Comparison of ENCODE assay signal across 8 cellular contexts in genomic region chr10:61942997-61943457, GRCh38. TPM values are rescaled to one million over a fixed set of nuclear protein-coding genes. Genes with fewer than 3 reads are reported as not detected.
DNase-seq lines count a peak whose midpoint lies in the region; ATAC-seq, FAIRE-seq and TF ChIP-seq lines count a peak whose summit lies in the region.

No MANE protein-coding gene starts in this region.

- POLR2A ChIA-PET in activated CD4-positive, alpha-beta memory T cell treated with anti-CD3 and anti-CD28 coated beads for 36 hours (lab: Charles Lee), result interaction anchor here (0.6 to 9.5 kb wide), 22 partner anchors 9 to 738 kb away, joined by 3 to 164 read pairs (median 4); partner anchors contain the start of gene ARID5B

- peaks cover 65% of the 10 kb centered on the region for H3K4me1 Mint-ChIP-seq in activated CD4-positive, alpha-beta memory T cell treated with anti-CD3 and anti-CD28 coated beads for 36 hours (ENCODE audit: low read depth)

- peak; percentile 56 for FAIRE-seq in GM12892 (lab: Jason Lieb, UNC)

- CTCF ChIA-PET in activated CD4-positive, alpha-beta memory T cell treated with anti-CD3 and anti-CD28 coated beads for 36 hours (lab: Charles Lee), result interaction anchor here (0.6 to 1.8 kb wide), 8 partner anchors 40 to 1411 kb away, joined by 3 to 7 read pairs (median 4); partner anchors contain the start of gene ARID5B

- peak overlapping the region; percentile 70 for H3K4me3 Mint-ChIP-seq in activated CD4-positive, alpha-beta memory T cell treated with anti-CD3 and anti-CD28 coated beads for 36 hours

- H3K9me3 ChIP-seq in spleen, result no peaks in the 10 kb centered on the region

- DNase-seq in GM12892 (ENCODE audit: insufficient read length), result no peak
- DNase-seq in activated CD4-positive, alpha-beta memory T cell treated with anti-CD3 and anti-CD28 coated beads for 36 hours, result no peak
- DNase-seq in foreskin melanocyte, result peak; percentile 31
- no peak for DNase-seq in spleen

- WGBS in spleen, 5 donors, result 51 to 62% (median 53%) methylated on average over 1 of the region's 1 CpG

- peak overlapping the region in 1 of 8 donors; percentile 24 for H3K4me3 ChIP-seq in spleen

- TF ChIP-seq CTCF in spleen (IDR thresholded peaks at IDR 0.05 in 8 of 11, conservative IDR thresholded peaks at IDR 0.05 in 3 of 11), result no peak

- intact Hi-C loops in activated CD4-positive, alpha-beta memory T cell treated with anti-CD3 and anti-CD28 coated beads for 36 hours (cut with micrococcal nuclease), result loop anchor here (1.0 to 2.0 kb wide), 11 partner anchors 22 to 302 kb away; no protein-coding TSS in a partner anchor
- intact Hi-C loops in spleen (cut with DNase I; ENCODE audit: low total_unique reads), result no loop called here

- H3K27me3 Mint-ChIP-seq in activated CD4-positive, alpha-beta memory T cell treated with anti-CD3 and anti-CD28 coated beads for 36 hours, result no peaks in the 10 kb centered on the region

- ATAC-seq in GM18858 (IDR thresholded peaks at IDR 0.05; ENCODE audit: unreplicated experiment), result no peak
- no peak for ATAC-seq in HG03442 (IDR thresholded peaks at IDR 0.05; ENCODE audit: unreplicated experiment)
- ATAC-seq in GM19395 (IDR thresholded peaks at IDR 0.05; ENCODE audit: unreplicated experiment), result no peak
- no peak for ATAC-seq in GM19463 (IDR thresholded peaks at IDR 0.05; ENCODE audit: unreplicated experiment)

- H3K36me3 ChIP-seq in spleen, result peaks cover 0 to 30% (median 0%) of the 10 kb centered on the region in 6 donors

- H3K27me3 ChIP-seq in spleen (replicated peaks in 1 of 7), result no peaks in the 10 kb centered on the region

- peaks cover 66% of the 10 kb centered on the region for H3K36me3 Mint-ChIP-seq in activated CD4-positive, alpha-beta memory T cell treated with anti-CD3 and anti-CD28 coated beads for 36 hours

- H3K9me3 Mint-ChIP-seq in activated CD4-positive, alpha-beta memory T cell treated with anti-CD3 and anti-CD28 coated beads for 36 hours, result no peaks in the 10 kb centered on the region

- TF ChIP-seq POLR2A in GM12892 (IDR thresholded peaks at IDR 0.05; ENCODE audit: low read depth, low read length) (no peak), spleen (IDR thresholded peaks at IDR 0.05) (no peak)

- peak overlapping the region; percentile 92 for H3K27ac Mint-ChIP-seq in activated CD4-positive, alpha-beta memory T cell treated with anti-CD3 and anti-CD28 coated beads for 36 hours

- H3K27ac ChIP-seq in spleen, result peak overlapping the region; percentile 59 to 87 (median 83)

- H3K4me1 ChIP-seq in spleen, result peaks cover 45 to 76% (median 63%) of the 10 kb centered on the region in 6 donors

RNA-seq across cellular contexts. Expression of gene ARID5B, which starts 41.5 kb away (rescaled TPM):
- 15.3 TPM for polyA plus RNA-seq in GM12892 (2012; ENCODE audit: missing spikeins)
- total RNA-seq in activated CD4-positive, alpha-beta memory T cell treated with anti-CD3 and anti-CD28 coated beads for 36 hours, result 10 to 100 TPM; 79.4 to 79.6 TPM
- total RNA-seq in spleen, result 10 to 100 TPM; 40.1 to 70.7 (median 46.9) TPM
- polyA plus RNA-seq in spleen, result 1 to 10 TPM; 5.6 to 9.0 (median 6.8) TPM
